ENCODE assay signal across 1 cellular context in the genomic region with DNA sequence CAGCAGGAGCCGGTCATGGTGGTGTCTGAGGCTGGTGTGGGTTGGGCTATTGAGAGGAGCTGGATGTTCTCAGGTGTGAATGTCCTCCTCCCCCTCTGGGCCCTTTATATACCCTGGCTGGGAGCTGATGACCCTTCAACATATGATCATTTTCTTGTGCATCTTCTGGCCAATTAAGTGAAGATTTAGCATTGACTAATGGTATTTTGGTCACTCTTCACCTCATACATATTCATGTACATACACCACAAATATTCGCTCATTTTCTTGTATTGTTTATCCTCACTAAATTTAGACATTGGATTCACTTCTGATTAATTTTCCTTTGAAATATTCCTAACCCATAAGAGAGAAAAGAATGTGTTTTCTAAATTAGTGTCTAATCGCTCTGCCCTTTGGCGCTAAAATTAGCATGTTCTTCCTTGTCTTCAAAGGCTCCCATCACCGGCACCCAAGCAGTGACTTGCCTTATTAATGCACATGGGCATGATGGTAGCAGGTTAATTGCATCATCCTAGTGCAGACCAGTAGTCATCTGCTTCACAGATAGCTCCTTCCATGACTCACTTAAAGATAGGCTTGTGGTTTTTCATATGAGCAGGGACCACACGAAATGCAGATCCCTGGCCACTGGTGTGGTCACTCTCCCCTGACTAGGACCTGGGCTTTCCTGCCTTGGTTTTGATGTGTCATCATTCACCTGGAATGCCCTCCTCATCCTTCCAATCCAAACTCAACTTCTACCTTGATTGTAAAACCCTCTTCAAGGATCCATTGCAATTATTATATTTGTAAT.
TF ChIP-seq lines count a peak whose summit lies in the region.

TSS of gene KRTAP2-4 (minus strand) at position 51 of the 796 bp plus-strand sequence. CDS start at position 17, 34 bp downstream.

TF ChIP-seq in HCT116, 20 proteins besides CTCF, POLR2A, EP300 and RAD21:
- TF ChIP-seq CBX3 (IDR thresholded peaks at IDR 0.05; ENCODE audit: low read depth): peak; percentile 98
- no peak for TF ChIP-seq YY1 (IDR thresholded peaks at IDR 0.05; ENCODE audit: extremely low read depth, insufficient replicate concordance, low read depth, low read length)
- no peak for TF ChIP-seq EZH2 (IDR thresholded peaks at IDR 0.05)
- peak; percentile 87 for TF ChIP-seq JUND (IDR thresholded peaks at IDR 0.05)
- no peak for TF ChIP-seq EZH2phosphoT487 (IDR thresholded peaks at IDR 0.05; ENCODE audit: borderline replicate concordance)
- TF ChIP-seq, protein P1, sequence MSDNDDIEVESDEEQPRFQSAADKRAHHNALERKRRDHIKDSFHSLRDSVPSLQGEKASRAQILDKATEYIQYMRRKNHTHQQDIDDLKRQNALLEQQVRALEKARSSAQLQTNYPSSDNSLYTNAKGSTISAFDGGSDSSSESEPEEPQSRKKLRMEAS (IDR thresholded peaks at IDR 0.05): peak; percentile 98
- TF ChIP-seq, protein P2, sequence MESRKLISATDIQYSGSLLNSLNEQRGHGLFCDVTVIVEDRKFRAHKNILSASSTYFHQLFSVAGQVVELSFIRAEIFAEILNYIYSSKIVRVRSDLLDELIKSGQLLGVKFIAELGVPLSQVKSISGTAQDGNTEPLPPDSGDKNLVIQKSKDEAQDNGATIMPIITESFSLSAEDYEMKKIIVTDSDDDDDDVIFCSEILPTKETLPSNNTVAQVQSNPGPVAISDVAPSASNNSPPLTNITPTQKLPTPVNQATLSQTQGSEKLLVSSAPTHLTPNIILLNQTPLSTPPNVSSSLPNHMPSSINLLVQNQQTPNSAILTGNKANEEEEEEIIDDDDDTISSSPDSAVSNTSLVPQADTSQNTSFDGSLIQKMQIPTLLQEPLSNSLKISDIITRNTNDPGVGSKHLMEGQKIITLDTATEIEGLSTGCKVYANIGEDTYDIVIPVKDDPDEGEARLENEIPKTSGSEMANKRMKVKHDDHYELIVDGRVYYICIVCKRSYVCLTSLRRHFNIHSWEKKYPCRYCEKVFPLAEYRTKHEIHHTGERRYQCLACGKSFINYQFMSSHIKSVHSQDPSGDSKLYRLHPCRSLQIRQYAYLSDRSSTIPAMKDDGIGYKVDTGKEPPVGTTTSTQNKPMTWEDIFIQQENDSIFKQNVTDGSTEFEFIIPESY (IDR thresholded peaks at IDR 0.05; ENCODE audit: extremely low read depth, insufficient replicate concordance, low read length): no peak
- TF ChIP-seq, protein P3, sequence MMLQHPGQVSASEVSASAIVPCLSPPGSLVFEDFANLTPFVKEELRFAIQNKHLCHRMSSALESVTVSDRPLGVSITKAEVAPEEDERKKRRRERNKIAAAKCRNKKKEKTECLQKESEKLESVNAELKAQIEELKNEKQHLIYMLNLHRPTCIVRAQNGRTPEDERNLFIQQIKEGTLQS (IDR thresholded peaks at IDR 0.05): peak; percentile 97
- TF ChIP-seq FOSL1 (IDR thresholded peaks at IDR 0.05; ENCODE audit: low read depth): peak; percentile 87
- TF ChIP-seq POLR2AphosphoS5 (IDR thresholded peaks at IDR 0.05; ENCODE audit: low read depth, low read length): peak; percentile 40
- peak; percentile 97 for TF ChIP-seq CEBPB (IDR thresholded peaks at IDR 0.05; ENCODE audit: low read depth)
- peak; percentile 38; the same call in 1 of the 2 replicates for TF ChIP-seq SIN3A (IDR thresholded peaks at IDR 0.05; ENCODE audit: low read depth)
- peak; percentile 93 for TF ChIP-seq SP1 (IDR thresholded peaks at IDR 0.05; ENCODE audit: low read depth)
- peak; percentile 48; the same call in 1 of the 2 replicates for TF ChIP-seq SRF (IDR thresholded peaks at IDR 0.05; ENCODE audit: low read depth)
